In genomic region chr4:82123934-82124333, GRCh38 we compare ENCODE assay signal across 26 cellular contexts.
A peak's percentile ranks its signal among the peaks of the same experiment; 100 is the strongest.
DNase-seq lines count a peak whose midpoint lies in the region; ATAC-seq, FAIRE-seq and TF ChIP-seq lines count a peak whose summit lies in the region.
"Had no signal": no experiment of that assay in that cellular context is flagged by ENCODE, and none has a peak within 500 bp of the region (broad histone marks: within the 10 kb centered on the region; RNA-seq: fewer than 3 reads in every experiment).

No MANE protein-coding gene starts in this region.

- H3K36me3 ChIP-seq in SJCRH30 = no peaks in the 10 kb centered on the region
- H3K36me3 ChIP-seq in H1 (ENCODE audit: control insufficient read depth in 2 of 4, insufficient read depth in 4 of 4, low read length in 3 of 4) = no peaks in the 10 kb centered on the region
- H3K36me3 ChIP-seq in Peyer's patch = no peaks in the 10 kb centered on the region
- H3K36me3 ChIP-seq: prostate gland had no signal

- TF ChIP-seq CTCF in H1 (IDR thresholded peaks at IDR 0.05; ENCODE audit: control extremely low read depth in 1 of 3, insufficient read depth in 1 of 3, low read depth in 1 of 3, low read length in 3 of 3) (peak in 2 of 3 experiments; percentile 2 to 33; a peak in 1 of 4 replicates), Peyer's patch (IDR thresholded peaks at IDR 0.05) (no peak)

- no peak overlapping the region for H3K9ac ChIP-seq in H1 (replicated peaks in 1 of 4; ENCODE audit: extremely low read depth in 1 of 4, low read depth in 3 of 4, low read length in 3 of 4)

- no peak overlapping the region for H2BK5ac ChIP-seq in H1 (ENCODE audit: low read depth, low read length)

- H4K5ac ChIP-seq in H1 (ENCODE audit: insufficient read length, low read depth, low read length) = no peak overlapping the region

- 69% methylated on average over 3 of the region's 3 CpGs; no CpG with 5 or more reads in 1 of the 2 experiments for WGBS in H1 (ENCODE audit: extremely low coverage in 1 of 2, insufficient coverage in 1 of 2, insufficient read length in 1 of 2, insufficient replicate concordance in 2 of 2, low coverage in 1 of 2, low lambda C conversion rate in 2 of 2, missing lambda C conversion rate in 1 of 2), 2 experiments

- no peak overlapping the region for H2BK20ac ChIP-seq in H1 (ENCODE audit: low read length)

- no peaks in the 10 kb centered on the region for H3K79me1 ChIP-seq in H1 (ENCODE audit: low read depth, low read length)

- no peak overlapping the region for H2BK15ac ChIP-seq in H1 (ENCODE audit: low read length)

- H3K27me3 ChIP-seq in SJCRH30 = no peaks in the 10 kb centered on the region; the same call in 1 of the 2 replicates
- no peaks in the 10 kb centered on the region for H3K27me3 ChIP-seq in H1 (replicated peaks in 1 of 4; ENCODE audit: control insufficient read depth in 3 of 4, extremely low read depth in 1 of 4, insufficient read depth in 3 of 4, low read length in 3 of 4)
- no peaks in the 10 kb centered on the region for H3K27me3 ChIP-seq in Peyer's patch
- H3K27me3 ChIP-seq: dorsolateral prefrontal cortex had no signal

- H2BK120ac ChIP-seq in H1 (replicated peaks; ENCODE audit: low read depth, low read length) = no peak overlapping the region

- no peak overlapping the region for H3K56ac ChIP-seq in H1 (replicated peaks; ENCODE audit: insufficient read length, low read depth, low read length)

- H2AFZ ChIP-seq in H1 (ENCODE audit: low read length) = no peak overlapping the region
- H2AFZ ChIP-seq: PC-9 had no signal

- CTCF ChIA-PET in H1 (lab: Charles Lee; ENCODE audit: partially characterized antibody) = interaction anchor here (0.6 to 2.3 kb wide), 4 partner anchors 15 to 236 kb away, joined by 3 to 7 read pairs (median 4); no protein-coding TSS in a partner anchor

- H3K4me1 ChIP-seq in SJCRH30 (peaks cover 18% of the 10 kb centered on the region), H1 (replicated peaks in 1 of 4; ENCODE audit: control insufficient read depth in 3 of 4, insufficient read depth in 4 of 4, low read length in 3 of 4) (no peaks in the 10 kb centered on the region), Peyer's patch (no peaks in the 10 kb centered on the region)
- H3K4me1 ChIP-seq: prostate gland had no signal

- no peak overlapping the region for H3K14ac ChIP-seq in H1 (ENCODE audit: insufficient read length)

- no peak overlapping the region for H3K23ac ChIP-seq in H1 (ENCODE audit: insufficient read length)

- H2BK12ac ChIP-seq in H1 (ENCODE audit: low read depth, low read length) = no peak overlapping the region

- TF ChIP-seq EP300 in H1 (IDR thresholded peaks at IDR 0.05; ENCODE audit: borderline replicate concordance in 1 of 2, low read depth in 2 of 2, low read length in 2 of 2) = no peak

- H3K4me3 ChIP-seq in SJCRH30 = no peak overlapping the region
- no peak overlapping the region for H3K4me3 ChIP-seq in H1 (ENCODE audit: extremely low read depth in 1 of 4, insufficient read depth in 2 of 4, low read depth in 3 of 4, low read length in 4 of 4)
- H3K4me3 ChIP-seq in Peyer's patch = no peak overlapping the region
- H3K4me3 ChIP-seq: dorsolateral prefrontal cortex, PC-9, prostate gland had no signal

- no peak overlapping the region for H4K91ac ChIP-seq in H1 (replicated peaks; ENCODE audit: insufficient read length, low read length)

- H3K9me3 ChIP-seq in SJCRH30 (replicated peaks) = no peaks in the 10 kb centered on the region
- no peaks in the 10 kb centered on the region for H3K9me3 ChIP-seq in H1 (ENCODE audit: insufficient read depth in 2 of 2, low read depth in 1 of 2, low read length in 1 of 2)
- H3K9me3 ChIP-seq in Peyer's patch = no peaks in the 10 kb centered on the region
- H3K9me3 ChIP-seq: prostate gland had no signal

- TF ChIP-seq RAD21 in H1 (IDR thresholded peaks at IDR 0.05 in 1 of 2, conservative IDR thresholded peaks at IDR 0.05 in 1 of 2; ENCODE audit: low read depth in 2 of 2, low read length in 2 of 2) = peak; percentile 23 to 48; a peak in 3 of 4 replicates

- H4K8ac ChIP-seq in H1 (ENCODE audit: extremely low read depth, insufficient read depth, low read length) = no peak overlapping the region

- no peak overlapping the region for H2AK5ac ChIP-seq in H1 (ENCODE audit: low read depth, low read length)

- no peak overlapping the region for H3K4me2 ChIP-seq in H1 (ENCODE audit: insufficient read depth in 1 of 2, low read depth in 2 of 2, low read length in 2 of 2)
- H3K4me2 ChIP-seq: PC-9 had no signal

- no peak overlapping the region for H3K18ac ChIP-seq in H1 (ENCODE audit: extremely low read depth, low read length)

- peak; percentile 15 for DNase-seq in DMS 273 (lab: John Stamatoyannopoulos, UW; ENCODE audit: unreplicated experiment)
- no peak for DNase-seq in DMS 273 treated with DMSO at 0.1 percent for 48 hours (lab: John Stamatoyannopoulos, UW)
- DNase-seq in ELF-1 (ENCODE audit: low read depth, low spot score) = peak; percentile 9
- peak in 1 of 2 experiments; percentile 47 for DNase-seq in SJCRH30
- peak in 1 of 2 experiments; percentile 10 for DNase-seq in H1 (ENCODE audit: low read depth in 1 of 2, low spot score in 2 of 2)
- DNase-seq in SHP77 (lab: John Stamatoyannopoulos, UW) = no peak
- DNase-seq in Peyer's patch = no peak
- DNase-seq: activated CD4-positive, alpha-beta T cell treated with anti-CD3 and anti-CD28 coated beads, Interleukin-2, amount 10 ng/mL, durations not matched to agents 24 days and 14 days; activated CD8-positive, alpha-beta memory T cell treated with anti-CD3 and anti-CD28 coated beads, Interleukin-2, amount 50 U/mL, for 48 hours; cerebellar nuclear complex; DMS53; dorsolateral prefrontal cortex; GDM1; head of caudate nucleus; left colon; NCI-H2107; NCI-H446; PC-9; SHP77 treated with DMSO at 0.1 percent for 48 hours had no signal

- H3K23me2 ChIP-seq in H1 (ENCODE audit: low read depth, low read length) = no peaks in the 10 kb centered on the region

- FAIRE-seq in H1 (lab: Jason Lieb, UNC) = no peak
- FAIRE-seq: endothelial cell of umbilical vein, H54 had no signal

- H3K27ac ChIP-seq in SJCRH30 = peak overlapping the region; percentile 11
- H3K27ac ChIP-seq in H1 (ENCODE audit: low read depth, low read length) = no peak overlapping the region
- no peak overlapping the region for H3K27ac ChIP-seq in Peyer's patch
- H3K27ac ChIP-seq: 22Rv1, dorsolateral prefrontal cortex, HL-60, PC-9, prostate gland had no signal

- TF ChIP-seq POLR2A in H1 (IDR thresholded peaks at IDR 0.05; ENCODE audit: control extremely low read depth in 1 of 2, low read depth in 2 of 2, low read length in 2 of 2) = no peak
- no peak for TF ChIP-seq POLR2A in Peyer's patch (IDR thresholded peaks at IDR 0.05)

- H4K20me1 ChIP-seq in H1 (replicated peaks in 1 of 2; ENCODE audit: control insufficient read depth in 1 of 2, insufficient read depth in 2 of 2, low read length in 2 of 2) = no peaks in the 10 kb centered on the region

- no peaks in the 10 kb centered on the region for H3K79me2 ChIP-seq in H1 (ENCODE audit: control insufficient read depth in 1 of 2, insufficient read depth in 2 of 2, low read length in 2 of 2)

- no peak for ATAC-seq in GM18502 (IDR thresholded peaks at IDR 0.05; ENCODE audit: poor library complexity, unreplicated experiment)
- ATAC-seq: activated T-helper 17 cell treated with anti-CD3 and anti-CD28 coated beads, Interleukin-2, amount 50 U/mL, for 72 hours; left colon had no signal

- POLR2A ChIA-PET in H1 (lab: Charles Lee; ENCODE audit: partially characterized antibody) = no interaction called here

- H3K4ac ChIP-seq in H1 (replicated peaks; ENCODE audit: insufficient read length, low read depth, low read length) = no peak overlapping the region

TF ChIP-seq in H1, 55 proteins besides CTCF, POLR2A, EP300 and RAD21:
- no peak for TF ChIP-seq TAF1 (IDR thresholded peaks at IDR 0.05; ENCODE audit: low read depth, low read length)
- TF ChIP-seq FOSL1 (IDR thresholded peaks at IDR 0.05; ENCODE audit: insufficient read depth, low read depth, low read length) = no peak
- TF ChIP-seq YY1 (IDR thresholded peaks at IDR 0.05; ENCODE audit: low read depth, low read length) = no peak
- TF ChIP-seq MAFK (IDR thresholded peaks at IDR 0.05; ENCODE audit: low read depth, low read length) = no peak
- no peak for TF ChIP-seq SIX5 (IDR thresholded peaks at IDR 0.05; ENCODE audit: low read depth, low read length)
- TF ChIP-seq E2F6 (IDR thresholded peaks at IDR 0.05) = no peak
- no peak for TF ChIP-seq TAF7 (optimal IDR thresholded peaks at IDR 0.05; ENCODE audit: borderline replicate concordance, low read depth, low read length)
- TF ChIP-seq CHD2 (IDR thresholded peaks at IDR 0.05; ENCODE audit: low read length) = no peak

Comparison
In these comparisons a context has a peak if more than half of its experiments do, and no peak if none do; other contexts are left out.
1. DNase-seq: peak in DMS 273 (single experiment) and ELF-1 (single experiment); none in DMS 273 treated with DMSO at 0.1 percent for 48 hours (single experiment), SHP77 (0 of 2) and Peyer's patch (0 of 3).
2. CTCF ChIP-seq: peak in H1 (2 of 3); none in Peyer's patch (0 of 6).